ENCODE assay signal across 22 cellular contexts in the genomic region with DNA sequence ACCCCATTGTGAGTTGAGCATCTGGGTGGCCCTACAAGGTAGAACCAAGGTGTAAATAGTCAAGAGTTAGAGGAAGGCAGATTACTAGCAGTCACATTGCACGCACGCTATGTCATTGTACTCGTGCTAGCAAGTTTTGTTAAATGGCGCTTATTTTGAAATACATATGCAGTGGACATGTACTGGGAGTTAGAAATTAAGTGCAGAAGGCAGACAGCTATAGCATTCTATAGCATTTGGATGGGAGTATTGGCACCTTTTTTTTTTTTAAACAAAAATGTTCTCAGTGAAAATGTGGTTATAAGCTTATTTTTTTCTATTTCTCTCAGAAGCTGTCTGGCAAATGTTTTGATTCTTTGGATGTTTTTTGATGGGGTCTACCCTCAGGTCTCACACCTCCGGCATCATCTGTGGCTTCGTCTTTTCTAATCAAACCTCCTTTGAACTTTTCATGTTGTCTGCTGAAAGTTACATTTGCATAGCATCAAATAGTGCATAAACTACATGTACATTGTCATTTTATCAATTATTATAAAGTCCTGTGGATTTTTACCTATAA.
DNase-seq lines count a peak whose midpoint lies in the region; ATAC-seq and TF ChIP-seq lines count a peak whose summit lies in the region.
"Had no signal": no experiment of that assay in that cellular context is flagged by ENCODE, and none has a peak within 500 bp of the region (broad histone marks: within the 10 kb centered on the region; RNA-seq: fewer than 3 reads in every experiment).

No MANE protein-coding gene starts in this region.

- POLR2A ChIA-PET in CD8-positive, alpha-beta T cell (lab: Charles Lee), result interaction anchor here (0.6 to 0.9 kb wide), 2 partner anchors 13 to 16 kb away, joined by 3 to 4 read pairs; no protein-coding TSS in a partner anchor
- POLR2A ChIA-PET in WTC11 (lab: Charles Lee), result no interaction called here

- H4K20me1 ChIP-seq in BLaER1, result peaks cover 15% of the 10 kb centered on the region

- H3K27ac ChIP-seq in BLaER1 (peak overlapping the region; percentile 97), dorsolateral prefrontal cortex (peak overlapping the region in 4 of 59 donors; percentile 45 to 87 (median 72))
- peak overlapping the region; percentile 42 for H3K27ac ChIP-seq in CD8-positive, alpha-beta T cell (ENCODE audit: low read depth, low read length)
- H3K27ac ChIP-seq: SK-N-MC had no signal

- peak; percentile 58 for ATAC-seq in CD8-positive, alpha-beta T cell
- ATAC-seq in WTC11, result no peak
- no peak for ATAC-seq in naive B cell (ENCODE audit: low read depth in 2 of 2)
- no peak for ATAC-seq in GM19397 (IDR thresholded peaks at IDR 0.05; ENCODE audit: unreplicated experiment)
- ATAC-seq in GM18873 (IDR thresholded peaks at IDR 0.05; ENCODE audit: low FRiP score, unreplicated experiment), result no peak
- ATAC-seq: activated CD8-positive, alpha-beta memory T cell treated with anti-CD3 and anti-CD28 coated beads, Interleukin-2, amount 10 ng/mL, durations not matched to agents 7 days and 5 days; stimulated activated naive CD8-positive, alpha-beta T cell treated with anti-CD3 and anti-CD28 coated beads, Interleukin-15, Interleukin-2, amounts not matched to agents 100 U/mL and 50 U/mL, for 24 hours had no signal

- peaks cover 20% of the 10 kb centered on the region for H3K36me3 Mint-ChIP-seq in CD8-positive, alpha-beta T cell
- H3K36me3 Mint-ChIP-seq in WTC11, result no peaks in the 10 kb centered on the region
- H3K36me3 Mint-ChIP-seq in naive B cell, result no peaks in the 10 kb centered on the region
- peaks cover 45% of the 10 kb centered on the region for H3K36me3 Mint-ChIP-seq in activated T-helper 1 cell treated with anti-CD3 and anti-CD28 coated beads, Interleukin-12 subunit alpha, Interleukin-12 subunit beta, Interleukin-2, Interleukin-4 antibody, amounts not matched to agents 30 ng/mL and 10 ng/mL and 1 ng/mL, durations not matched to agents 14 hours and 24 hours and 36 hours (ENCODE audit: low read depth)
- H3K36me3 Mint-ChIP-seq: mesothelial cell of epicardium had no signal

- H3K4me3 ChIP-seq in BLaER1, result no peak overlapping the region
- no peak overlapping the region for H3K4me3 ChIP-seq in CD8-positive, alpha-beta T cell (ENCODE audit: low read depth, low read length)
- H3K4me3 ChIP-seq in dorsolateral prefrontal cortex, result no peak overlapping the region
- H3K4me3 ChIP-seq: SK-N-MC, skin epidermis, transverse colon had no signal

- peaks cover 93% of the 10 kb centered on the region for H3K4me1 ChIP-seq in BLaER1
- H3K4me1 ChIP-seq in CD8-positive, alpha-beta T cell (ENCODE audit: insufficient read depth, low read length), result peaks cover 93% of the 10 kb centered on the region
- H3K4me1 ChIP-seq: Caco-2 had no signal

- H3K27me3 Mint-ChIP-seq in CD8-positive, alpha-beta T cell (ENCODE audit: low read depth), result no peaks in the 10 kb centered on the region
- no peaks in the 10 kb centered on the region for H3K27me3 Mint-ChIP-seq in WTC11 (ENCODE audit: low read depth)
- H3K27me3 Mint-ChIP-seq in naive B cell, result no peaks in the 10 kb centered on the region
- H3K27me3 Mint-ChIP-seq in activated T-helper 1 cell treated with anti-CD3 and anti-CD28 coated beads, Interleukin-12 subunit alpha, Interleukin-12 subunit beta, Interleukin-2, Interleukin-4 antibody, amounts not matched to agents 30 ng/mL and 10 ng/mL and 1 ng/mL, durations not matched to agents 14 hours and 24 hours and 36 hours (ENCODE audit: insufficient read depth), result no peaks in the 10 kb centered on the region
- H3K27me3 Mint-ChIP-seq: activated CD8-positive, alpha-beta memory T cell treated with anti-CD3 and anti-CD28 coated beads, Interleukin-2, amount 10 ng/mL, durations not matched to agents 7 days and 5 days had no signal

- H3K9ac ChIP-seq in BLaER1, result no peak overlapping the region; the same call in 1 of the 2 replicates

- H3K27me3 ChIP-seq in BLaER1 (no peaks in the 10 kb centered on the region), dorsolateral prefrontal cortex (no peaks in the 10 kb centered on the region)
- no peaks in the 10 kb centered on the region for H3K27me3 ChIP-seq in CD8-positive, alpha-beta T cell (ENCODE audit: insufficient read depth, low read length)
- H3K27me3 ChIP-seq: ascending aorta, transverse colon had no signal

- DNase-seq in CD8-positive, alpha-beta T cell, result peak in 2 of 7 experiments; percentile 42 to 71
- DNase-seq in WTC11 (ENCODE audit: low spot score) (no peak), naive B cell (no peak), dorsolateral prefrontal cortex (no peak)
- DNase-seq in activated T-helper 1 cell treated with anti-CD3 and anti-CD28 coated beads, Interleukin-12 subunit alpha, Interleukin-12 subunit beta, Interleukin-2, Interleukin-4 antibody, amounts not matched to agents 30 ng/mL and 10 ng/mL and 1 ng/mL, durations not matched to agents 14 hours and 24 hours and 36 hours (ENCODE audit: low spot score), result no peak
- DNase-seq: activated CD4-positive, CD25-positive, alpha-beta regulatory T cell; activated CD8-positive, alpha-beta memory T cell treated with anti-CD3 and anti-CD28 coated beads, Interleukin-2, amount 10 ng/mL, durations not matched to agents 7 days and 5 days; activated gamma-delta T cell; Caco-2; HCEC 1CT; NCI-H1092; NCI-H1930; NCI-H446; stimulated activated naive CD8-positive, alpha-beta T cell treated with anti-CD3 and anti-CD28 coated beads, Interleukin-15, Interleukin-2, amounts not matched to agents 100 U/mL and 50 U/mL, for 24 hours; transverse colon had no signal

- no peaks in the 10 kb centered on the region for H3K9me3 Mint-ChIP-seq in CD8-positive, alpha-beta T cell
- H3K9me3 Mint-ChIP-seq in WTC11 (no peaks in the 10 kb centered on the region), naive B cell (no peaks in the 10 kb centered on the region)
- H3K9me3 Mint-ChIP-seq in activated T-helper 1 cell treated with anti-CD3 and anti-CD28 coated beads, Interleukin-12 subunit alpha, Interleukin-12 subunit beta, Interleukin-2, Interleukin-4 antibody, amounts not matched to agents 30 ng/mL and 10 ng/mL and 1 ng/mL, durations not matched to agents 14 hours and 24 hours and 36 hours, result no peaks in the 10 kb centered on the region
- H3K9me3 Mint-ChIP-seq: mesothelial cell of epicardium had no signal

- H3K4me3 Mint-ChIP-seq in CD8-positive, alpha-beta T cell, result peak overlapping the region; percentile 75
- H3K4me3 Mint-ChIP-seq in WTC11 (no peak overlapping the region), naive B cell (peak overlapping the region in 2 of 8 donors; percentile 15 to 89)
- H3K4me3 Mint-ChIP-seq in activated T-helper 1 cell treated with anti-CD3 and anti-CD28 coated beads, Interleukin-12 subunit alpha, Interleukin-12 subunit beta, Interleukin-2, Interleukin-4 antibody, amounts not matched to agents 30 ng/mL and 10 ng/mL and 1 ng/mL, durations not matched to agents 14 hours and 24 hours and 36 hours, result no peak overlapping the region
- H3K4me3 Mint-ChIP-seq: activated CD8-positive, alpha-beta memory T cell treated with anti-CD3 and anti-CD28 coated beads, Interleukin-2, amount 10 ng/mL, durations not matched to agents 7 days and 5 days; mesothelial cell of epicardium had no signal

- H3K4me2 ChIP-seq in BLaER1, result peak overlapping the region; percentile 99

- no peak for TF ChIP-seq CTCF in CD8-positive, alpha-beta T cell (IDR thresholded peaks at IDR 0.05)
- TF ChIP-seq CTCF in WTC11 (IDR thresholded peaks at IDR 0.05) (no peak), dorsolateral prefrontal cortex (IDR thresholded peaks at IDR 0.05 in 54 of 56, conservative IDR thresholded peaks at IDR 0.05 in 2 of 56; ENCODE audit: low read depth in 1 of 56, partially characterized antibody in 56 of 56) (no peak)

- CTCF ChIA-PET in CD8-positive, alpha-beta T cell (lab: Charles Lee), result interaction anchor here (1.0 to 1.4 kb wide), 3 partner anchors 39 to 115 kb away, joined by 3 to 5 read pairs (median 4); no protein-coding TSS in a partner anchor
- CTCF ChIA-PET in WTC11 (lab: Charles Lee), result no interaction called here

- peaks cover 97% of the 10 kb centered on the region for H3K4me1 Mint-ChIP-seq in CD8-positive, alpha-beta T cell (ENCODE audit: low read depth)
- H3K4me1 Mint-ChIP-seq in WTC11, result peaks cover 50% of the 10 kb centered on the region
- H3K4me1 Mint-ChIP-seq in naive B cell, result peaks cover 91 to 99% (median 92%) of the 10 kb centered on the region in 3 donors
- peaks cover 83% of the 10 kb centered on the region for H3K4me1 Mint-ChIP-seq in activated T-helper 1 cell treated with anti-CD3 and anti-CD28 coated beads, Interleukin-12 subunit alpha, Interleukin-12 subunit beta, Interleukin-2, Interleukin-4 antibody, amounts not matched to agents 30 ng/mL and 10 ng/mL and 1 ng/mL, durations not matched to agents 14 hours and 24 hours and 36 hours (ENCODE audit: low read depth)

- intact Hi-C loops in CD8-positive, alpha-beta T cell (cut with DNase I, micrococcal nuclease), result loop anchor here in 1 of 2 experiments (10.0 kb wide), 1 partner anchor 468 kb away; a partner anchor contains a TSS
- intact Hi-C loops in activated T-helper 1 cell treated with anti-CD3 and anti-CD28 coated beads, Interleukin-12 subunit alpha, Interleukin-12 subunit beta, Interleukin-2, Interleukin-4 antibody, amounts not matched to agents 30 ng/mL and 10 ng/mL and 1 ng/mL, durations not matched to agents 14 hours and 24 hours and 36 hours (cut with micrococcal nuclease), result no loop called here
- intact Hi-C loops in dorsolateral prefrontal cortex (cut with DNase I), result no loop called here

- H3K36me3 ChIP-seq in BLaER1, result peaks cover 10% of the 10 kb centered on the region; the same call in 1 of the 2 replicates
- H3K36me3 ChIP-seq in CD8-positive, alpha-beta T cell (ENCODE audit: insufficient read depth, low read length), result no peaks in the 10 kb centered on the region
- H3K36me3 ChIP-seq: ascending aorta, transverse colon had no signal

- H3K27ac Mint-ChIP-seq in CD8-positive, alpha-beta T cell, result peak overlapping the region; percentile 95
- H3K27ac Mint-ChIP-seq in WTC11 (peak overlapping the region; percentile 76; the same call in 1 of the 2 replicates), naive B cell (peak overlapping the region; percentile 94 to 99 (median 99))
- no peak overlapping the region for H3K27ac Mint-ChIP-seq in activated T-helper 1 cell treated with anti-CD3 and anti-CD28 coated beads, Interleukin-12 subunit alpha, Interleukin-12 subunit beta, Interleukin-2, Interleukin-4 antibody, amounts not matched to agents 30 ng/mL and 10 ng/mL and 1 ng/mL, durations not matched to agents 14 hours and 24 hours and 36 hours
- H3K27ac Mint-ChIP-seq: activated CD8-positive, alpha-beta memory T cell treated with anti-CD3 and anti-CD28 coated beads, Interleukin-2, amount 10 ng/mL, durations not matched to agents 7 days and 5 days; mesothelial cell of epicardium had no signal

- no peaks in the 10 kb centered on the region for H3K9me3 ChIP-seq in BLaER1
- H3K9me3 ChIP-seq in CD8-positive, alpha-beta T cell (ENCODE audit: low read length), result no peaks in the 10 kb centered on the region
- H3K9me3 ChIP-seq: ascending aorta, Caco-2, transverse colon had no signal

TF ChIP-seq in WTC11, 78 proteins besides CTCF, POLR2A, EP300 and RAD21 (continues in another document):
- no peak for TF ChIP-seq EMX1 (CRISPR knock-in tag; IDR thresholded peaks at IDR 0.05)
- no peak for TF ChIP-seq ZBTB21 (CRISPR knock-in tag; IDR thresholded peaks at IDR 0.05; ENCODE audit: borderline replicate concordance)
- no peak for TF ChIP-seq SP1 (CRISPR knock-in tag; conservative IDR thresholded peaks at IDR 0.05)
- TF ChIP-seq FOXK1 (CRISPR knock-in tag; IDR thresholded peaks at IDR 0.05), result no peak
